8 cellular contexts compared by ENCODE assay signal in genomic region chr13:36819811-36820140, GRCh38. TPM values are rescaled to one million over a fixed set of nuclear protein-coding genes. Genes with fewer than 3 reads are reported as not detected.
DNase-seq lines count a peak whose midpoint lies in the region; ATAC-seq and TF ChIP-seq lines count a peak whose summit lies in the region.

No MANE protein-coding gene starts in this region.

- peak overlapping the region; percentile 98 for H3K4me2 ChIP-seq in Loucy (ENCODE audit: low read depth, low read length, poor library complexity, severe bottlenecking)

- H3K4me3 Mint-ChIP-seq in activated T-cell treated with anti-CD3 and anti-CD28 coated beads, Interleukin-2, amount 50 U/mL, for 4 hours: peak overlapping the region; percentile 92

- WGBS in sigmoid colon, 2 donors: 0 to 1% methylated on average over 14 of the region's 14 CpGs

- peak overlapping the region; percentile 100; the same call in 1 of the 2 replicates for H2AFZ ChIP-seq in Loucy (ENCODE audit: low read length)

- H3K9me3 Mint-ChIP-seq in activated T-cell treated with anti-CD3 and anti-CD28 coated beads, Interleukin-2, amount 50 U/mL, for 4 hours: no peaks in the 10 kb centered on the region

- TF ChIP-seq CTCF in Loucy (conservative IDR thresholded peaks at IDR 0.05; ENCODE audit: low read length) (no peak), sigmoid colon (IDR thresholded peaks at IDR 0.05) (no peak)

- H4K20me1 ChIP-seq in Loucy (ENCODE audit: insufficient read depth, low read length, poor library complexity, severe bottlenecking): peaks cover 55% of the 10 kb centered on the region

- H3K36me3 ChIP-seq in H7 (replicated peaks; ENCODE audit: control insufficient read depth, insufficient read depth, low read length) (no peaks in the 10 kb centered on the region), Loucy (ENCODE audit: insufficient read depth, low read length) (no peaks in the 10 kb centered on the region), sigmoid colon (no peaks in the 10 kb centered on the region)

- TF ChIP-seq POLR2A in sigmoid colon (IDR thresholded peaks at IDR 0.05): no peak

- peaks cover 49% of the 10 kb centered on the region for H3K4me1 Mint-ChIP-seq in activated T-cell treated with anti-CD3 and anti-CD28 coated beads, Interleukin-2, amount 50 U/mL, for 4 hours (ENCODE audit: low read depth)

- H3K27ac ChIP-seq in sigmoid colon: peak overlapping the region; percentile 70 to 83 (median 81)

- intact Hi-C loops in left cardiac atrium (cut with DNase I): loop anchor here in 1 of 2 donors (1.0 kb wide), 1 partner anchor 18 kb away; no protein-coding TSS in a partner anchor
- intact Hi-C loops in sigmoid colon (cut with DNase I): loop anchor here (5.0 kb wide), 2 partner anchors 98 to 472 kb away; partner anchors contain the start of gene SPART

- no peaks in the 10 kb centered on the region for H3K9me3 ChIP-seq in Loucy (ENCODE audit: insufficient read depth, low read depth, low read length)
- H3K9me3 ChIP-seq in sigmoid colon: no peaks in the 10 kb centered on the region

- peaks cover 3% of the 10 kb centered on the region; the same call in 1 of the 2 replicates for H3K27me3 ChIP-seq in H7 (ENCODE audit: control insufficient read depth, insufficient read depth, low read length)
- no peaks in the 10 kb centered on the region for H3K27me3 ChIP-seq in Loucy (ENCODE audit: insufficient read depth, low read length, poor library complexity, severe bottlenecking)
- no peaks in the 10 kb centered on the region for H3K27me3 ChIP-seq in sigmoid colon

- peaks cover 52% of the 10 kb centered on the region for H3K4me1 ChIP-seq in Loucy (ENCODE audit: insufficient read depth, low read length, poor library complexity, severe bottlenecking)
- peaks cover 0 to 35% (median 24%) of the 10 kb centered on the region in 4 donors for H3K4me1 ChIP-seq in sigmoid colon

- peaks cover 2% of the 10 kb centered on the region for H3K27me3 Mint-ChIP-seq in activated T-cell treated with anti-CD3 and anti-CD28 coated beads, Interleukin-2, amount 50 U/mL, for 4 hours (ENCODE audit: low read depth)

- H3K9ac ChIP-seq in Loucy (ENCODE audit: low read depth, low read length, poor library complexity, severe bottlenecking): peak overlapping the region; percentile 83

- ATAC-seq in activated T-cell treated with anti-CD3 and anti-CD28 coated beads, Interleukin-2, amount 50 U/mL, for 4 hours: peak; percentile 26 to 31
- peak; percentile 18 to 20 for ATAC-seq in left cardiac atrium
- no peak for ATAC-seq in GM18520 (IDR thresholded peaks at IDR 0.05; ENCODE audit: unreplicated experiment)

- TF ChIP-seq EP300 in sigmoid colon (IDR thresholded peaks at IDR 0.05): no peak

- H3K79me2 ChIP-seq in Loucy (ENCODE audit: insufficient read depth, low read length): peaks cover 57% of the 10 kb centered on the region

- H3K9me2 ChIP-seq in Loucy (replicated peaks; ENCODE audit: low read depth, low read length): no peaks in the 10 kb centered on the region

- no peaks in the 10 kb centered on the region for H3F3A ChIP-seq in Loucy (ENCODE audit: low read depth)

- H3K36me3 Mint-ChIP-seq in activated T-cell treated with anti-CD3 and anti-CD28 coated beads, Interleukin-2, amount 50 U/mL, for 4 hours (ENCODE audit: insufficient read depth): peaks cover 2% of the 10 kb centered on the region

- DNase-seq in DMS79 treated with DMSO at 0.1 percent for 48 hours (lab: John Stamatoyannopoulos, UW): peak; percentile 22
- DNase-seq in DMS79 (lab: John Stamatoyannopoulos, UW): no peak
- DNase-seq in H7: peak; percentile 48
- DNase-seq in activated T-cell treated with anti-CD3 and anti-CD28 coated beads, Interleukin-2, amount 50 U/mL, for 4 hours: no peak
- DNase-seq in left cardiac atrium: no peak
- no peak for DNase-seq in sigmoid colon

- H3K4me3 ChIP-seq in H7 (ENCODE audit: insufficient read depth, low read depth, low read length) (peak overlapping the region; percentile 68), Loucy (ENCODE audit: low read length, poor library complexity, severe bottlenecking) (peak overlapping the region; percentile 91), sigmoid colon (peak overlapping the region; percentile 78 to 91 (median 86))

RNA-seq across cellular contexts. Expression of gene RFXAP, which starts 0.8 kb away (rescaled TPM):
- total RNA-seq in H7 (2014; rRNA removed; shearing (Covaris generic)): 1.5 and 3.7 TPM in 2 replicates
- 10 to 100 TPM in 2 of 3 donors, 1 to 10 TPM in 1; 9.7 to 10.8 (median 10.4) TPM for total RNA-seq in activated T-cell treated with anti-CD3 and anti-CD28 coated beads, Interleukin-2, amount 50 U/mL, for 4 hours
- total RNA-seq in left cardiac atrium (1 to 10 TPM; 2.7 to 3.5 TPM), sigmoid colon (1 to 10 TPM; 5.4 to 8.3 (median 7.9) TPM)
- 1 to 10 TPM in 2 of 3 donors, under 1 TPM in 1; 0.60 to 4.1 (median 1.8) TPM for polyA plus RNA-seq in sigmoid colon

Comparison
In these comparisons a context has a peak if more than half of its experiments do, and no peak if none do; other contexts are left out.
1. DNase-seq: peak in DMS79 treated with DMSO at 0.1 percent for 48 hours (single experiment) and H7 (single experiment); none in DMS79 (single experiment), activated T-cell treated with anti-CD3 and anti-CD28 coated beads, Interleukin-2, amount 50 U/mL, for 4 hours (single experiment), left cardiac atrium (single experiment) and sigmoid colon (single experiment).
2. Peak in every context shown above with its lines, with median percentiles within 50 percentile points of each other: H3K4me3 ChIP-seq.